ENCODE assay signal across 8 cellular contexts in genomic region chr7:139776486-139777303, GRCh38. TPM values are rescaled to one million over a fixed set of nuclear protein-coding genes. Genes with fewer than 3 reads are reported as not detected.
DNase-seq lines count a peak whose midpoint lies in the region; ATAC-seq and TF ChIP-seq lines count a peak whose summit lies in the region.

No MANE protein-coding gene starts in this region.

- DNase-seq in GM23338 (ENCODE audit: low spot score) = peak; percentile 53
- peak; percentile 55 for DNase-seq in OCI-M1 (lab: John Stamatoyannopoulos, UW)
- DNase-seq in hepatic stellate cell (ENCODE audit: low spot score) = peak; percentile 57
- DNase-seq in psoas muscle = no peak
- no peak for DNase-seq in NCI-H1436 treated with DMSO at 0.1 percent for 48 hours (lab: John Stamatoyannopoulos, UW)

- H2AFZ ChIP-seq in GM23338 = peak overlapping the region; percentile 92

- peaks cover 37 to 55% (median 53%) of the 10 kb centered on the region in 10 experiments for H3K4me1 ChIP-seq in BLaER1 treated with 17β-estradiol and CSF1 and Interleukin-3, amounts not matched to agents 10 nM and 100 nM
- H3K4me1 ChIP-seq in GM23338 (ENCODE audit: insufficient read depth) = peaks cover 14% of the 10 kb centered on the region
- peaks cover 38% of the 10 kb centered on the region for H3K4me1 ChIP-seq in psoas muscle

- peak overlapping the region; percentile 86 to 98 (median 92) for H3K9ac ChIP-seq in BLaER1 treated with 17β-estradiol and CSF1 and Interleukin-3, amounts not matched to agents 10 nM and 100 nM

- H3K27ac Mint-ChIP-seq in GM23338 = peak overlapping the region; percentile 90

- TF ChIP-seq CTCF in GM23338 (conservative IDR thresholded peaks at IDR 0.05; ENCODE audit: low read depth in 2 of 2) = no peak
- TF ChIP-seq CTCF in psoas muscle (IDR thresholded peaks at IDR 0.05) = no peak

- H3F3A ChIP-seq in GM23338 (replicated peaks; ENCODE audit: low read depth) = 0 out of 2 replicates have a peak, but pooled peaks cover 6% of the 10 kb centered on the region

- H3K4me3 ChIP-seq in BLaER1 treated with 17β-estradiol and CSF1 and Interleukin-3, amounts not matched to agents 10 nM and 100 nM = peak overlapping the region; percentile 67 to 94 (median 88)
- H3K4me3 ChIP-seq in GM23338 (peak overlapping the region; percentile 96), psoas muscle (peak overlapping the region; percentile 91)

- H3K36me3 ChIP-seq in BLaER1 treated with 17β-estradiol and CSF1 and Interleukin-3, amounts not matched to agents 10 nM and 100 nM = peaks cover 0 to 38% (median 25%) of the 10 kb centered on the region in 11 experiments; a peak in 15 of 22 replicates
- H3K36me3 ChIP-seq in GM23338 (ENCODE audit: insufficient read depth) (no peaks in the 10 kb centered on the region), psoas muscle (ENCODE audit: insufficient read depth in 1 of 2, low read depth in 1 of 2) (peaks cover 0 to 11% of the 10 kb centered on the region in 2 donors)

- peak overlapping the region; percentile 97 for H3K4me3 Mint-ChIP-seq in GM23338

- no peaks in the 10 kb centered on the region for H3K27me3 ChIP-seq in BLaER1 treated with 17β-estradiol and CSF1 and Interleukin-3, amounts not matched to agents 10 nM and 100 nM
- H3K27me3 ChIP-seq in GM23338 (ENCODE audit: insufficient read depth) (peaks cover 42% of the 10 kb centered on the region), psoas muscle (ENCODE audit: insufficient read depth in 3 of 3, low read length in 2 of 3) (no peaks in the 10 kb centered on the region)

- H3K27ac ChIP-seq in BLaER1 treated with 17β-estradiol and CSF1 and Interleukin-3, amounts not matched to agents 10 nM and 100 nM = peak overlapping the region; percentile 85 to 95 (median 89)
- H3K27ac ChIP-seq in GM23338 (ENCODE audit: low read depth) (no peak overlapping the region), angular gyrus (ENCODE audit: low read depth, low read length) (peak overlapping the region; percentile 71), psoas muscle (peak overlapping the region; percentile 93)

- peaks cover 29% of the 10 kb centered on the region for H3K4me1 Mint-ChIP-seq in GM23338

- H4K20me1 ChIP-seq in BLaER1 treated with 17β-estradiol and CSF1 and Interleukin-3, amounts not matched to agents 10 nM and 100 nM = peaks cover 14 to 41% (median 39%) of the 10 kb centered on the region in 11 experiments; a peak in 20 of 22 replicates
- H4K20me1 ChIP-seq in GM23338 (replicated peaks; ENCODE audit: insufficient read depth) = peaks cover 7% of the 10 kb centered on the region; the same call in 1 of the 2 replicates

- no peaks in the 10 kb centered on the region; the same call in 2 of the 3 replicates for H3K9me3 Mint-ChIP-seq in GM23338

- H3K79me2 ChIP-seq in GM23338 (replicated peaks; ENCODE audit: insufficient read depth) = peaks cover 34% of the 10 kb centered on the region

- no peaks in the 10 kb centered on the region for H3K9me2 ChIP-seq in GM23338 (ENCODE audit: insufficient read depth)

- intact Hi-C loops in psoas muscle (cut with DNase I) = loop anchor here (5.0 to 10.0 kb wide), 4 partner anchors 34 to 228 kb away; no protein-coding TSS in a partner anchor

- peaks cover 27% of the 10 kb centered on the region for H3K27me3 Mint-ChIP-seq in GM23338 (ENCODE audit: insufficient read depth, low read depth, poor library complexity)

- H3K36me3 Mint-ChIP-seq in GM23338 (ENCODE audit: low read depth) = peaks cover 7% of the 10 kb centered on the region; the same call in 2 of the 3 replicates

- no peaks in the 10 kb centered on the region for H3K9me3 ChIP-seq in BLaER1 treated with 17β-estradiol and CSF1 and Interleukin-3, amounts not matched to agents 10 nM and 100 nM (replicated peaks in 1 of 11)
- H3K9me3 ChIP-seq in psoas muscle = no peaks in the 10 kb centered on the region

- WGBS in psoas muscle, 3 donors = 0 to 1% (median 0%) methylated on average over 40 of the region's 40 CpGs

- H3K4me2 ChIP-seq in BLaER1 treated with 17β-estradiol and CSF1 and Interleukin-3, amounts not matched to agents 10 nM and 100 nM = peak overlapping the region; percentile 73 to 98 (median 90)
- peak overlapping the region; percentile 99 for H3K4me2 ChIP-seq in GM23338

- ATAC-seq in GM23338 = peak; percentile 4
- peak in 3 of 4 donors; percentile 7 to 49 (median 16) for ATAC-seq in psoas muscle
- ATAC-seq in GM21360 (IDR thresholded peaks at IDR 0.05; ENCODE audit: unreplicated experiment) = no peak

TF ChIP-seq in GM23338, 12 proteins besides CTCF, POLR2A, EP300 and RAD21 (continues in another document):
- TF ChIP-seq JUNB (IDR thresholded peaks at IDR 0.05; ENCODE audit: unreplicated experiment) (no peak), STAT1 (IDR thresholded peaks at IDR 0.05; ENCODE audit: unreplicated experiment) (no peak), ZNF114 (CRISPR knock-in tag; IDR thresholded peaks at IDR 0.05) (no peak), ZNF331 (CRISPR knock-in tag; IDR thresholded peaks at IDR 0.05; ENCODE audit: low read depth) (no peak), REST (IDR thresholded peaks at IDR 0.05; ENCODE audit: unreplicated experiment) (no peak)

RNA-seq across cellular contexts. Expression of gene HIPK2, which starts 1.1 kb away (rescaled TPM):
- 13.8 and 16.9 TPM in 2 replicates for total RNA-seq in GM23338 (2014; rRNA removed; shearing (Covaris generic))
- polyA plus RNA-seq in GM23338 (2016; fragmentation: Nextera tagmentation; extraction: Ambion mirVana) = 5.9 and 7.3 TPM in 2 replicates
- 100 to 1,000 TPM in 2 of 4 donors, 10 to 100 TPM in 2; 74.7 to 166 (median 99.6) TPM for total RNA-seq in psoas muscle
- polyA plus RNA-seq in psoas muscle = 10 to 100 TPM; 18.1 to 78.5 (median 26.0) TPM

RNA-seq across cellular contexts. Expression of gene TBXAS1, which starts 52.4 kb away (rescaled TPM):
- 1.0 TPM in 1 of 2 replicates, not detected in the other for total RNA-seq in GM23338 (2014; rRNA removed; shearing (Covaris generic))
- 0.89 and 1.3 TPM in 2 replicates for polyA plus RNA-seq in GM23338 (2016; fragmentation: Nextera tagmentation; extraction: Ambion mirVana)
- total RNA-seq in psoas muscle = 1 to 10 TPM; 2.0 to 2.9 (median 2.7) TPM
- 1 to 10 TPM in 2 of 3 donors, under 1 TPM in 1; 0.90 to 1.7 (median 1.1) TPM for polyA plus RNA-seq in psoas muscle

Comparison
In these comparisons a context has a peak if more than half of its experiments do, and no peak if none do; other contexts are left out.
1. DNase-seq: peak in GM23338 (single experiment), OCI-M1 (single experiment) and hepatic stellate cell (single experiment); none in psoas muscle (0 of 2) and NCI-H1436 treated with DMSO at 0.1 percent for 48 hours (single experiment).
2. Peak in every context shown above with its lines, with median percentiles within 50 percentile points of each other: H3K4me3 ChIP-seq.